10 cellular contexts compared by ENCODE assay signal in genomic region chr22:17569971-17570511, GRCh38. TPM values are rescaled to one million over a fixed set of nuclear protein-coding genes. Genes with fewer than 3 reads are reported as not detected.
DNase-seq lines count a peak whose midpoint lies in the region; ATAC-seq and TF ChIP-seq lines count a peak whose summit lies in the region.
"Had no signal": no experiment of that assay in that cellular context is flagged by ENCODE, and none has a peak within 500 bp of the region (broad histone marks: within the 10 kb centered on the region; RNA-seq: fewer than 3 reads in every experiment).

No MANE protein-coding gene starts in this region.

- H3K9me3 Mint-ChIP-seq in type B pancreatic cell: no peaks in the 10 kb centered on the region

- intact Hi-C loops in dorsolateral prefrontal cortex (cut with DNase I): loop anchor here in 1 of 2 donors (5.0 kb wide), 1 partner anchor 67 kb away; the partner anchor contains the start of gene BCL2L13

- H3K9me3 ChIP-seq in mesodermal cell (ENCODE audit: control insufficient read depth, low read length): no peaks in the 10 kb centered on the region
- H3K9me3 ChIP-seq: A549 had no signal

- H3K4me3 ChIP-seq in dorsolateral prefrontal cortex (peak overlapping the region in 52 of 59 donors; percentile 5 to 61 (median 36)), mesodermal cell (ENCODE audit: extremely low read depth, insufficient read depth, low read length, poor library complexity, severe bottlenecking) (no peak overlapping the region)
- H3K4me3 ChIP-seq: A549 had no signal

- H3K4me1 ChIP-seq in mesodermal cell (ENCODE audit: control insufficient read depth, insufficient read depth, low read length, poor library complexity, severe bottlenecking): peaks cover 15% of the 10 kb centered on the region

- ATAC-seq in HG02798 (IDR thresholded peaks at IDR 0.05; ENCODE audit: poor library complexity, unreplicated experiment): no peak

- no peaks in the 10 kb centered on the region for H3K36me3 ChIP-seq in mesodermal cell (ENCODE audit: control insufficient read depth, insufficient read depth, low read length)

- peaks cover 24% of the 10 kb centered on the region for H3K4me1 Mint-ChIP-seq in type B pancreatic cell (ENCODE audit: unreplicated experiment)

- H3K27ac ChIP-seq in dorsolateral prefrontal cortex: peak overlapping the region; percentile 10 to 99 (median 93)
- peak overlapping the region; percentile 73 for H3K27ac ChIP-seq in mesodermal cell (ENCODE audit: low read depth, low read length, severe bottlenecking)
- H3K27ac ChIP-seq: A549 had no signal

- no peaks in the 10 kb centered on the region for H3K36me3 Mint-ChIP-seq in type B pancreatic cell

- TF ChIP-seq CTCF in dorsolateral prefrontal cortex (IDR thresholded peaks at IDR 0.05 in 54 of 56, conservative IDR thresholded peaks at IDR 0.05 in 2 of 56; ENCODE audit: low read depth in 1 of 56, partially characterized antibody in 56 of 56) (no peak), type B pancreatic cell (conservative IDR thresholded peaks at IDR 0.05) (no peak)

- H3K27ac Mint-ChIP-seq in type B pancreatic cell: peak overlapping the region; percentile 53

- WGBS in mesodermal cell (ENCODE audit: insufficient coverage in 2 of 2), 2 experiments: 74 to 86% methylated on average over 7 to 8 of the region's 8 CpGs

- H3K4me3 Mint-ChIP-seq in type B pancreatic cell: peak overlapping the region; percentile 20

- H3K27me3 ChIP-seq in dorsolateral prefrontal cortex: no peaks in the 10 kb centered on the region

- H3K27me3 Mint-ChIP-seq in type B pancreatic cell: no peaks in the 10 kb centered on the region

- DNase-seq in NCI-H146 (lab: John Stamatoyannopoulos, UW) (peak; percentile 4), NCI-H146 treated with DMSO at 0.1 percent for 48 hours (lab: John Stamatoyannopoulos, UW; ENCODE audit: unreplicated experiment) (no peak), dorsolateral prefrontal cortex (peak in 1 of 10 donors; percentile 47), type B pancreatic cell (ENCODE audit: extremely low spot score, unreplicated experiment) (no peak), COLO668 (lab: John Stamatoyannopoulos, UW; ENCODE audit: unreplicated experiment) (no peak), NCI-H1436 (lab: John Stamatoyannopoulos, UW) (no peak)
- DNase-seq: activated CD8-positive, alpha-beta memory T cell treated with anti-CD3 and anti-CD28 coated beads, Interleukin-2, amount 50 U/mL, for 48 hours had no signal

RNA-seq across cellular contexts. Expression of gene SLC25A18, which starts 6.7 kb away (rescaled TPM):
- total RNA-seq in dorsolateral prefrontal cortex: 100 to 1,000 TPM in 45 of 120 experiments, 10 to 100 TPM in 75; 42.3 to 286 (median 91.0) TPM
- polyA plus RNA-seq in mesodermal cell (2013, experiment 1 of 2): 0.66 TPM
- 0.25 TPM for polyA plus RNA-seq in mesodermal cell (2013, experiment 2 of 2)
- 0.43 and 1.4 TPM in 2 replicates for total RNA-seq in type B pancreatic cell (ENCODE audit: low replicate concordance)
- polyA plus RNA-seq: A549 had no signal

RNA-seq across cellular contexts. Expression of gene ATP6V1E1, which starts 58.5 kb away (rescaled TPM):
- total RNA-seq in dorsolateral prefrontal cortex (100 to 1,000 TPM; 113 to 439 (median 333) TPM), type B pancreatic cell (ENCODE audit: low replicate concordance) (64.2 and 77.3 TPM in 2 replicates)
- 128 TPM for polyA plus RNA-seq in mesodermal cell (2013, experiment 1 of 2)
- 126 TPM for polyA plus RNA-seq in mesodermal cell (2013, experiment 2 of 2)

Comparison
In these comparisons a context has a peak if more than half of its experiments do, and no peak if none do; other contexts are left out.
1. RNA of gene SLC25A18, which starts 6.7 kb away (total RNA-seq): 42.3 to 286 TPM in dorsolateral prefrontal cortex; 0.43 to 1.4 TPM in type B pancreatic cell; every median in the first group is over 10 times any median in the second.